In the genomic region with DNA sequence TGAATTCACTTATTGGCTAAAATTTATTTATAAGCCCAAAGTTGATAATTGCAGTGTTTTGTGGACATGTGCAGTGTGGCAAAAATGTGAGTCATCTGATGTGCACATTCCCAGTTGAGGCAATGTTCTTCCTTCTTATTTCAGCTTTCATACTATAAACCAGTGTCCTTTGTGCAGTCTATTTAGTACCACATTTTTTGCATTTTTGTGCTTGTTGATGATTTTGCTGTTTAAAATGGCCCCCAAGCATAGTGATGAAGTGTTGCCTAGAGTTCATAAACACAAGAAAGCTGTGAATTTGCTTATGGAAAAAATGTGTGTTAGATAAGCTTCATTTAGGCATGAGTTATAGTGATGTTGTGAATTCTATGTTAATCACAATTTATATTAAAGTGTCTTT, we compare ENCODE assay signal across 2 cellular contexts.
TF ChIP-seq lines count a peak whose summit lies in the region.

No MANE protein-coding gene starts in this region.

TF ChIP-seq in SK-N-SH, 30 proteins besides CTCF, POLR2A, EP300 and RAD21:
- TF ChIP-seq, protein P1, sequence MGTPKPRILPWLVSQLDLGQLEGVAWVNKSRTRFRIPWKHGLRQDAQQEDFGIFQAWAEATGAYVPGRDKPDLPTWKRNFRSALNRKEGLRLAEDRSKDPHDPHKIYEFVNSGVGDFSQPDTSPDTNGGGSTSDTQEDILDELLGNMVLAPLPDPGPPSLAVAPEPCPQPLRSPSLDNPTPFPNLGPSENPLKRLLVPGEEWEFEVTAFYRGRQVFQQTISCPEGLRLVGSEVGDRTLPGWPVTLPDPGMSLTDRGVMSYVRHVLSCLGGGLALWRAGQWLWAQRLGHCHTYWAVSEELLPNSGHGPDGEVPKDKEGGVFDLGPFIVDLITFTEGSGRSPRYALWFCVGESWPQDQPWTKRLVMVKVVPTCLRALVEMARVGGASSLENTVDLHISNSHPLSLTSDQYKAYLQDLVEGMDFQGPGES (IDR thresholded peaks at IDR 0.05; ENCODE audit: low read depth, low read length) = no peak
- TF ChIP-seq FOSL2 (IDR thresholded peaks at IDR 0.05; ENCODE audit: borderline replicate concordance, low read depth) = peak; percentile 36; the same call in 1 of the 2 replicates

TF ChIP-seq in SK-N-SH treated with all-trans-retinoic acid at 6 μM for 48 hours, 23 proteins besides CTCF, POLR2A, EP300 and RAD21:
- TF ChIP-seq, protein P2, sequence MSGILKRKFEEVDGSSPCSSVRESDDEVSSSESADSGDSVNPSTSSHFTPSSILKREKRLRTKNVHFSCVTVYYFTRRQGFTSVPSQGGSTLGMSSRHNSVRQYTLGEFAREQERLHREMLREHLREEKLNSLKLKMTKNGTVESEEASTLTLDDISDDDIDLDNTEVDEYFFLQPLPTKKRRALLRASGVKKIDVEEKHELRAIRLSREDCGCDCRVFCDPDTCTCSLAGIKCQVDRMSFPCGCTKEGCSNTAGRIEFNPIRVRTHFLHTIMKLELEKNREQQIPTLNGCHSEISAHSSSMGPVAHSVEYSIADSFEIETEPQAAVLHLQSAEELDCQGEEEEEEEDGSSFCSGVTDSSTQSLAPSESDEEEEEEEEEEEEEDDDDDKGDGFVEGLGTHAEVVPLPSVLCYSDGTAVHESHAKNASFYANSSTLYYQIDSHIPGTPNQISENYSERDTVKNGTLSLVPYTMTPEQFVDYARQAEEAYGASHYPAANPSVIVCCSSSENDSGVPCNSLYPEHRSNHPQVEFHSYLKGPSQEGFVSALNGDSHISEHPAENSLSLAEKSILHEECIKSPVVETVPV (CRISPR knock-in tag; IDR thresholded peaks at IDR 0.05) = no peak
- TF ChIP-seq, protein P3, sequence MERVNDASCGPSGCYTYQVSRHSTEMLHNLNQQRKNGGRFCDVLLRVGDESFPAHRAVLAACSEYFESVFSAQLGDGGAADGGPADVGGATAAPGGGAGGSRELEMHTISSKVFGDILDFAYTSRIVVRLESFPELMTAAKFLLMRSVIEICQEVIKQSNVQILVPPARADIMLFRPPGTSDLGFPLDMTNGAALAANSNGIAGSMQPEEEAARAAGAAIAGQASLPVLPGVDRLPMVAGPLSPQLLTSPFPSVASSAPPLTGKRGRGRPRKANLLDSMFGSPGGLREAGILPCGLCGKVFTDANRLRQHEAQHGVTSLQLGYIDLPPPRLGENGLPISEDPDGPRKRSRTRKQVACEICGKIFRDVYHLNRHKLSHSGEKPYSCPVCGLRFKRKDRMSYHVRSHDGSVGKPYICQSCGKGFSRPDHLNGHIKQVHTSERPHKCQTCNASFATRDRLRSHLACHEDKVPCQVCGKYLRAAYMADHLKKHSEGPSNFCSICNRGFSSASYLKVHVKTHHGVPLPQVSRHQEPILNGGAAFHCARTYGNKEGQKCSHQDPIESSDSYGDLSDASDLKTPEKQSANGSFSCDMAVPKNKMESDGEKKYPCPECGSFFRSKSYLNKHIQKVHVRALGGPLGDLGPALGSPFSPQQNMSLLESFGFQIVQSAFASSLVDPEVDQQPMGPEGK (CRISPR knock-in tag; IDR thresholded peaks at IDR 0.05; ENCODE audit: borderline replicate concordance) = no peak
- TF ChIP-seq ISL1 (CRISPR knock-in tag; IDR thresholded peaks at IDR 0.05) (no peak), OSR1 (CRISPR knock-in tag; IDR thresholded peaks at IDR 0.05) (no peak), BACH2 (CRISPR knock-in tag; IDR thresholded peaks at IDR 0.05; ENCODE audit: borderline replicate concordance) (no peak), PPARA (CRISPR knock-in tag; IDR thresholded peaks at IDR 0.05; ENCODE audit: borderline replicate concordance) (no peak), RARB (CRISPR knock-in tag; IDR thresholded peaks at IDR 0.05) (no peak), ARNTL (CRISPR knock-in tag; IDR thresholded peaks at IDR 0.05; ENCODE audit: borderline replicate concordance, low read depth) (no peak), ZFP30 (CRISPR knock-in tag; IDR thresholded peaks at IDR 0.05) (no peak), TCF4 (CRISPR knock-in tag; IDR thresholded peaks at IDR 0.05; ENCODE audit: borderline replicate concordance) (no peak), SNAI2 (CRISPR knock-in tag; IDR thresholded peaks at IDR 0.05) (no peak), ESRRG (CRISPR knock-in tag; IDR thresholded peaks at IDR 0.05) (no peak), TOX (CRISPR knock-in tag; IDR thresholded peaks at IDR 0.05; ENCODE audit: borderline replicate concordance) (no peak), ZFP3 (CRISPR knock-in tag; IDR thresholded peaks at IDR 0.05) (no peak), ZNF8 (CRISPR knock-in tag; IDR thresholded peaks at IDR 0.05) (no peak)
- TF ChIP-seq, protein P4, sequence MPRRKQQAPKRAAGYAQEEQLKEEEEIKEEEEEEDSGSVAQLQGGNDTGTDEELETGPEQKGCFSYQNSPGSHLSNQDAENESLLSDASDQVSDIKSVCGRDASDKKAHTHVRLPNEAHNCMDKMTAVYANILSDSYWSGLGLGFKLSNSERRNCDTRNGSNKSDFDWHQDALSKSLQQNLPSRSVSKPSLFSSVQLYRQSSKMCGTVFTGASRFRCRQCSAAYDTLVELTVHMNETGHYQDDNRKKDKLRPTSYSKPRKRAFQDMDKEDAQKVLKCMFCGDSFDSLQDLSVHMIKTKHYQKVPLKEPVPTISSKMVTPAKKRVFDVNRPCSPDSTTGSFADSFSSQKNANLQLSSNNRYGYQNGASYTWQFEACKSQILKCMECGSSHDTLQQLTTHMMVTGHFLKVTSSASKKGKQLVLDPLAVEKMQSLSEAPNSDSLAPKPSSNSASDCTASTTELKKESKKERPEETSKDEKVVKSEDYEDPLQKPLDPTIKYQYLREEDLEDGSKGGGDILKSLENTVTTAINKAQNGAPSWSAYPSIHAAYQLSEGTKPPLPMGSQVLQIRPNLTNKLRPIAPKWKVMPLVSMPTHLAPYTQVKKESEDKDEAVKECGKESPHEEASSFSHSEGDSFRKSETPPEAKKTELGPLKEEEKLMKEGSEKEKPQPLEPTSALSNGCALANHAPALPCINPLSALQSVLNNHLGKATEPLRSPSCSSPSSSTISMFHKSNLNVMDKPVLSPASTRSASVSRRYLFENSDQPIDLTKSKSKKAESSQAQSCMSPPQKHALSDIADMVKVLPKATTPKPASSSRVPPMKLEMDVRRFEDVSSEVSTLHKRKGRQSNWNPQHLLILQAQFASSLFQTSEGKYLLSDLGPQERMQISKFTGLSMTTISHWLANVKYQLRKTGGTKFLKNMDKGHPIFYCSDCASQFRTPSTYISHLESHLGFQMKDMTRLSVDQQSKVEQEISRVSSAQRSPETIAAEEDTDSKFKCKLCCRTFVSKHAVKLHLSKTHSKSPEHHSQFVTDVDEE (CRISPR knock-in tag; IDR thresholded peaks at IDR 0.05) = no peak
